ENCODE assay signal across 16 cellular contexts in the genomic region with DNA sequence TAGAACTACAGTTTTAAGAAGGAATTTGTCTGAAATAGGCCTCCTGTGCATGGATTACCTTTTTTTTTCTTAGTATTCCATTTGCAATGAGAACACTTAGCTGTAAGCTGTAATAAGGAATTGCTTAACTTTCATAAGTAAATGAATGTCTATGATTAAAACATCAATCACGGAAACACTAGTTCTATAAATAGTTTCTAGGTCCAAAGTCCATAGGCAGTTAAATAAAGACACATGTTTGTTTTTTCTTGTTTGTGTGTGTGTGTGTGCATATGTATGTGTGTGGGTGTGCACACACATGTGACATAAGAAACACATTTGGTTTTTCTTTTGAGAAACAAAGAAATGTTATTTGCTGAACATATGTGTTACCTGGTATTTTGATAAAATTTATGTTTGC. TPM values are rescaled to one million over a fixed set of nuclear protein-coding genes. Genes with fewer than 3 reads are reported as not detected.
DNase-seq lines count a peak whose midpoint lies in the region; ATAC-seq, FAIRE-seq and TF ChIP-seq lines count a peak whose summit lies in the region.
"Had no signal": no experiment of that assay in that cellular context is flagged by ENCODE, and none has a peak within 500 bp of the region (broad histone marks: within the 10 kb centered on the region; RNA-seq: fewer than 3 reads in every experiment).

No MANE protein-coding gene starts in this region.

- no peak for DNase-seq in heart left ventricle
- no peak for DNase-seq in left ventricle myocardium superior
- no peak for DNase-seq in activated CD4-positive, alpha-beta memory T cell treated with anti-CD3 and anti-CD28 coated beads for 36 hours
- no peak for DNase-seq in PC-9
- no peak for DNase-seq in T1000 (lab: John Stamatoyannopoulos, UW)
- DNase-seq in EL, result no peak
- no peak for DNase-seq in NCI-H2081 treated with DMSO at 0.1 percent for 48 hours (lab: John Stamatoyannopoulos, UW)
- DNase-seq: activated CD4-positive, CD25-positive, alpha-beta regulatory T cell; DMS79; foreskin keratinocyte; H9; NCI-H1105 treated with DMSO at 0.1 percent for 48 hours; ovary had no signal

- H3K4me3 ChIP-seq in heart left ventricle (no peak overlapping the region), PC-9 (no peak overlapping the region)
- H3K4me3 ChIP-seq: ovary had no signal

- H3K79me2 ChIP-seq in PC-9 (ENCODE audit: low read depth), result no peaks in the 10 kb centered on the region

- no peaks in the 10 kb centered on the region for H3K9me3 Mint-ChIP-seq in activated CD4-positive, alpha-beta memory T cell treated with anti-CD3 and anti-CD28 coated beads for 36 hours

- no peaks in the 10 kb centered on the region for H3K27me3 Mint-ChIP-seq in activated CD4-positive, alpha-beta memory T cell treated with anti-CD3 and anti-CD28 coated beads for 36 hours

- H4K20me1 ChIP-seq in PC-9 (ENCODE audit: insufficient read depth), result no peaks in the 10 kb centered on the region

- BruUV-seq in PC-9 (replicated peaks; lab: Mats Ljungman, UMichigan), result no TSS peak

- POLR2A ChIA-PET in activated CD4-positive, alpha-beta memory T cell treated with anti-CD3 and anti-CD28 coated beads for 36 hours (lab: Charles Lee), result interaction anchor here (1.1 to 7.7 kb wide), 4 partner anchors 9 to 53 kb away, joined by 3 to 139 read pairs (median 12); no protein-coding TSS in a partner anchor
- POLR2A ChIA-PET in PC-9 (lab: Charles Lee; ENCODE audit: unreplicated experiment), result no interaction called here

- peak overlapping the region; percentile 97 for H3K27ac Mint-ChIP-seq in activated CD4-positive, alpha-beta memory T cell treated with anti-CD3 and anti-CD28 coated beads for 36 hours
- H3K27ac Mint-ChIP-seq: H9, mesothelial cell of epicardium had no signal

- peaks cover 0 to 97% (median 24%) of the 10 kb centered on the region in 12 donors for H3K4me1 ChIP-seq in heart left ventricle
- H3K4me1 ChIP-seq in PC-9 (replicated peaks; ENCODE audit: insufficient read depth), result no peaks in the 10 kb centered on the region
- H3K4me1 ChIP-seq: foreskin keratinocyte had no signal

- H3K27me3 ChIP-seq in heart left ventricle (no peaks in the 10 kb centered on the region), PC-9 (ENCODE audit: insufficient read depth, low read depth) (no peaks in the 10 kb centered on the region)
- H3K27me3 ChIP-seq: foreskin keratinocyte, ovary had no signal

- H3K36me3 ChIP-seq in heart left ventricle (no peaks in the 10 kb centered on the region), PC-9 (ENCODE audit: low read depth) (no peaks in the 10 kb centered on the region)
- H3K36me3 ChIP-seq: ovary had no signal

- H3K9me2 ChIP-seq in PC-9 (ENCODE audit: insufficient read depth), result no peaks in the 10 kb centered on the region

- peak; percentile 81 for FAIRE-seq in islet of Langerhans (lab: Jason Lieb, UNC)

- H3K27ac ChIP-seq in heart left ventricle, result peak overlapping the region in 9 of 12 donors; percentile 1 to 92 (median 71)
- H3K27ac ChIP-seq in PC-9, result no peak overlapping the region
- H3K27ac ChIP-seq: foreskin keratinocyte, ovary had no signal

- H3K4me3 Mint-ChIP-seq in activated CD4-positive, alpha-beta memory T cell treated with anti-CD3 and anti-CD28 coated beads for 36 hours, result no peak overlapping the region
- H3K4me3 Mint-ChIP-seq: H9, mesothelial cell of epicardium had no signal

- peaks cover 80% of the 10 kb centered on the region for H3K4me1 Mint-ChIP-seq in activated CD4-positive, alpha-beta memory T cell treated with anti-CD3 and anti-CD28 coated beads for 36 hours (ENCODE audit: low read depth)

- WGBS in heart left ventricle, 4 donors, result 20 to 37% (median 31%) methylated on average over 1 of the region's 1 CpG

- no peak overlapping the region for H3K4me2 ChIP-seq in PC-9

- H3F3A ChIP-seq in PC-9 (ENCODE audit: insufficient read depth, low read depth), result no peaks in the 10 kb centered on the region

- ATAC-seq in heart left ventricle (no peak), left ventricle myocardium superior (no peak)
- ATAC-seq: foreskin keratinocyte had no signal

- peaks cover 0 to 6% (median 0%) of the 10 kb centered on the region in 12 donors for H3K9me3 ChIP-seq in heart left ventricle
- no peaks in the 10 kb centered on the region for H3K9me3 ChIP-seq in PC-9 (ENCODE audit: insufficient read depth, low read depth)
- H3K9me3 ChIP-seq: ovary had no signal

- no peak overlapping the region for H2AFZ ChIP-seq in PC-9

- H3K36me3 Mint-ChIP-seq in activated CD4-positive, alpha-beta memory T cell treated with anti-CD3 and anti-CD28 coated beads for 36 hours, result no peaks in the 10 kb centered on the region
- H3K36me3 Mint-ChIP-seq: IgD-negative memory B cell had no signal

- TF ChIP-seq CTCF in heart left ventricle (IDR thresholded peaks at IDR 0.05), result no peak
- no peak for TF ChIP-seq CTCF in PC-9 (conservative IDR thresholded peaks at IDR 0.05)

- no peak for TF ChIP-seq POLR2A in heart left ventricle (IDR thresholded peaks at IDR 0.05)

- CTCF ChIA-PET in activated CD4-positive, alpha-beta memory T cell treated with anti-CD3 and anti-CD28 coated beads for 36 hours (lab: Charles Lee), result interaction anchor here (1.0 to 1.2 kb wide), 2 partner anchors 21 to 41 kb away, joined by 3 read pairs; no protein-coding TSS in a partner anchor
- CTCF ChIA-PET in PC-9 (lab: Charles Lee), result no interaction called here

- intact Hi-C loops in heart left ventricle (cut with DNase I) (loop anchor here in 3 of 10 donors (5.0 to 10.0 kb wide), 3 partner anchors 39 to 118 kb away; no protein-coding TSS in a partner anchor), left ventricle myocardium superior (cut with micrococcal nuclease) (no loop called here), PC-9 (cut with micrococcal nuclease; ENCODE audit: unreplicated experiment) (no loop called here)
- intact Hi-C loops in activated CD4-positive, alpha-beta memory T cell treated with anti-CD3 and anti-CD28 coated beads for 36 hours (cut with micrococcal nuclease), result loop anchor here (5.0 to 10.0 kb wide), 7 partner anchors 194 to 1014 kb away; a partner anchor contains a TSS

RNA-seq across cellular contexts. Expression of a gene that starts 11.2 kb away (rescaled TPM):
- total RNA-seq in heart left ventricle, result 10 to 100 TPM in 7 of 9 donors, 1 to 10 TPM in 2; 6.3 to 16.5 (median 13.8) TPM
- polyA plus RNA-seq in heart left ventricle, result 1 to 10 TPM; 2.4 to 4.4 TPM
- 7.4 TPM for total RNA-seq in left ventricle myocardium superior
- total RNA-seq in activated CD4-positive, alpha-beta memory T cell treated with anti-CD3 and anti-CD28 coated beads for 36 hours, result 10 to 100 TPM; 20.0 to 22.7 TPM
- total RNA-seq in PC-9 (2021), result 0.02 and 0.05 TPM in 2 replicates
- total RNA-seq: foreskin keratinocyte had no signal
- polyA plus RNA-seq: foreskin keratinocyte had no signal
